In the genomic region with DNA sequence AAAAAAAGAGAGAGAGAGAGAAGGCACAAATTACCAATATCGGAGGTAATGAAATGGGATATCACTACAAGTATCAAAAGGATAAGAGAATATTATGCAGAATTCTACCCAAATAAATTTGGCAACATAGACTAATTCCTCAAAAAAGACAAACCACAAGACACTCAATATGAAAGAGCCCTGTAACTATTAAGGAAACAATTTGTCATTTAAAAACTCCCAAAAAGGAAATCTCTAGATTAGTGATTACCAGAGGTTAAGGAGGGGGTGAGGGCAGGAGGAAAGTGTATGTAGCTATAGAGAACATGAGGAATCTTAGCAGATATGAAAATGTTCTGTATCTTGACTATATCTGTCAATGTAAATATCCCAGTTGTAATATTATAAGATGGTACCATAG, we compare ENCODE assay signal across 12 cellular contexts. TPM values are rescaled to one million over a fixed set of nuclear protein-coding genes. Genes with fewer than 3 reads are reported as not detected.
A peak's percentile ranks its signal among the peaks of the same experiment; 100 is the strongest.
DNase-seq lines count a peak whose midpoint lies in the region; ATAC-seq, FAIRE-seq and TF ChIP-seq lines count a peak whose summit lies in the region.
"Had no signal": no experiment of that assay in that cellular context is flagged by ENCODE, and none has a peak within 500 bp of the region (broad histone marks: within the 10 kb centered on the region; RNA-seq: fewer than 3 reads in every experiment).

No MANE protein-coding gene starts in this region.

- FAIRE-seq in GM12891 (lab: Jason Lieb, UNC) = no peak

- no peaks in the 10 kb centered on the region for H3K9me3 ChIP-seq in vagina
- H3K9me3 ChIP-seq: body of pancreas, neutrophil had no signal

- peak; percentile 62 for ATAC-seq in GM19351 (IDR thresholded peaks at IDR 0.05; ENCODE audit: unreplicated experiment)
- peak; percentile 28 for ATAC-seq in HG02981 (IDR thresholded peaks at IDR 0.05; ENCODE audit: unreplicated experiment)
- ATAC-seq: body of pancreas had no signal

- no peaks in the 10 kb centered on the region for H3K36me3 ChIP-seq in vagina
- H3K36me3 ChIP-seq: neutrophil had no signal

- H3K27ac Mint-ChIP-seq in activated T-helper 2 cell treated with anti-CD3 and anti-CD28 coated beads, Interferon-gamma antibody, Interleukin-2, Interleukin-4, amounts not matched to agents 10 μg/mL and 5 μg/mL and 100 μg/mL, durations not matched to agents 14 hours and 24 hours and 36 hours = peak overlapping the region; percentile 35

- intact Hi-C loops in activated T-helper 2 cell treated with anti-CD3 and anti-CD28 coated beads, Interferon-gamma antibody, Interleukin-2, Interleukin-4, amounts not matched to agents 10 μg/mL and 5 μg/mL and 100 μg/mL, durations not matched to agents 14 hours and 24 hours and 36 hours (cut with micrococcal nuclease) = loop anchor here (1.0 to 2.0 kb wide), 2 partner anchors 23 to 60 kb away; no protein-coding TSS in a partner anchor
- intact Hi-C loops in vagina (cut with DNase I) = no loop called here

- H3K27me3 ChIP-seq in vagina = no peaks in the 10 kb centered on the region
- H3K27me3 ChIP-seq: body of pancreas, neutrophil had no signal

- peaks cover 62% of the 10 kb centered on the region for H3K4me1 ChIP-seq in vagina

- peak overlapping the region; percentile 66; the same call in 1 of the 2 replicates for H3K4me3 ChIP-seq in GM08714 (ENCODE audit: low read length)
- no peak overlapping the region for H3K4me3 ChIP-seq in vagina
- H3K4me3 ChIP-seq: body of pancreas had no signal

- H3K36me3 Mint-ChIP-seq in activated T-helper 2 cell treated with anti-CD3 and anti-CD28 coated beads, Interferon-gamma antibody, Interleukin-2, Interleukin-4, amounts not matched to agents 10 μg/mL and 5 μg/mL and 100 μg/mL, durations not matched to agents 14 hours and 24 hours and 36 hours (ENCODE audit: low read depth) = peaks cover 66% of the 10 kb centered on the region

- H3K4me1 Mint-ChIP-seq in activated T-helper 2 cell treated with anti-CD3 and anti-CD28 coated beads, Interferon-gamma antibody, Interleukin-2, Interleukin-4, amounts not matched to agents 10 μg/mL and 5 μg/mL and 100 μg/mL, durations not matched to agents 14 hours and 24 hours and 36 hours (ENCODE audit: low read depth) = peaks cover 38% of the 10 kb centered on the region

- no peak for TF ChIP-seq CTCF in vagina (IDR thresholded peaks at IDR 0.05)

- peaks cover 48% of the 10 kb centered on the region for H3K27me3 Mint-ChIP-seq in activated T-helper 2 cell treated with anti-CD3 and anti-CD28 coated beads, Interferon-gamma antibody, Interleukin-2, Interleukin-4, amounts not matched to agents 10 μg/mL and 5 μg/mL and 100 μg/mL, durations not matched to agents 14 hours and 24 hours and 36 hours (ENCODE audit: low read depth)

- H3K27ac ChIP-seq in vagina = no peak overlapping the region
- H3K27ac ChIP-seq: body of pancreas had no signal

- no peak for DNase-seq in activated T-helper 2 cell treated with anti-CD3 and anti-CD28 coated beads, Interferon-gamma antibody, Interleukin-2, Interleukin-4, amounts not matched to agents 10 μg/mL and 5 μg/mL and 100 μg/mL, durations not matched to agents 14 hours and 24 hours and 36 hours (ENCODE audit: low spot score)
- DNase-seq in NCI-H1930 (lab: John Stamatoyannopoulos, UW) (no peak), NCI-H2227 (lab: John Stamatoyannopoulos, UW; ENCODE audit: unreplicated experiment) (no peak), vagina (ENCODE audit: extremely low spot score in 2 of 2) (no peak), GM12891 (ENCODE audit: insufficient read length, low spot score) (no peak)
- DNase-seq: body of pancreas, glutamatergic neuron, NCI-H446 had no signal

- H3K4me3 Mint-ChIP-seq in activated T-helper 2 cell treated with anti-CD3 and anti-CD28 coated beads, Interferon-gamma antibody, Interleukin-2, Interleukin-4, amounts not matched to agents 10 μg/mL and 5 μg/mL and 100 μg/mL, durations not matched to agents 14 hours and 24 hours and 36 hours (ENCODE audit: low read depth) = no peak overlapping the region

- TF ChIP-seq POLR2A in vagina (IDR thresholded peaks at IDR 0.05) (no peak), GM12891 (IDR thresholded peaks at IDR 0.05; ENCODE audit: low read depth, low read length) (no peak)

- H3K9me3 Mint-ChIP-seq in activated T-helper 2 cell treated with anti-CD3 and anti-CD28 coated beads, Interferon-gamma antibody, Interleukin-2, Interleukin-4, amounts not matched to agents 10 μg/mL and 5 μg/mL and 100 μg/mL, durations not matched to agents 14 hours and 24 hours and 36 hours = no peaks in the 10 kb centered on the region

TF ChIP-seq in GM12891, 5 proteins besides CTCF, POLR2A, EP300 and RAD21:
- TF ChIP-seq TAF1 (IDR thresholded peaks at IDR 0.05; ENCODE audit: low read depth, low read length) = no peak
- TF ChIP-seq PAX5 (IDR thresholded peaks at IDR 0.05; ENCODE audit: insufficient read depth, low read length, severe bottlenecking) = no peak
- no peak for TF ChIP-seq SPI1 (IDR thresholded peaks at IDR 0.05; ENCODE audit: low read depth, low read length)
- no peak for TF ChIP-seq POLR2AphosphoS5 (IDR thresholded peaks at IDR 0.05; ENCODE audit: low read depth, low read length)
- no peak for TF ChIP-seq POU2F2 (IDR thresholded peaks at IDR 0.05; ENCODE audit: low read depth, low read length)
TF ChIP-seq in GM12891: peak in this region for 0.

RNA-seq across cellular contexts. Expression of a gene that starts 54.0 kb away (rescaled TPM):
- total RNA-seq in activated T-helper 2 cell treated with anti-CD3 and anti-CD28 coated beads, Interferon-gamma antibody, Interleukin-2, Interleukin-4, amounts not matched to agents 10 μg/mL and 5 μg/mL and 100 μg/mL, durations not matched to agents 14 hours and 24 hours and 36 hours = 33.5 and 37.5 TPM in 2 replicates
- 45.7 TPM for total RNA-seq in vagina
- 43.8 TPM for polyA plus RNA-seq in GM12891 (2012; ENCODE audit: low read depth, missing spikeins)
